ENCODE assay signal across 8 cellular contexts in genomic region chr18:74598350-74599001, GRCh38. TPM values are rescaled to one million over a fixed set of nuclear protein-coding genes. Genes with fewer than 3 reads are reported as not detected.
DNase-seq lines count a peak whose midpoint lies in the region; ATAC-seq and TF ChIP-seq lines count a peak whose summit lies in the region.

No MANE protein-coding gene starts in this region.

- TF ChIP-seq CTCF in epithelial cell of esophagus (IDR thresholded peaks at IDR 0.05; ENCODE audit: insufficient read depth, low read depth, low read length, missing control alignments) = no peak

- peak overlapping the region; percentile 98 for H3K4me3 Mint-ChIP-seq in stimulated activated effector memory CD8-positive, alpha-beta T cell treated with anti-CD3 and anti-CD28 coated beads, Interleukin-12 subunit alpha, Interleukin-12 subunit beta, amount 100 ng/mL, for 72 hours

- peaks cover 52% of the 10 kb centered on the region for H3K36me3 Mint-ChIP-seq in stimulated activated effector memory CD8-positive, alpha-beta T cell treated with anti-CD3 and anti-CD28 coated beads, Interleukin-12 subunit alpha, Interleukin-12 subunit beta, amount 100 ng/mL, for 72 hours

- peaks cover 59% of the 10 kb centered on the region for H3K4me1 Mint-ChIP-seq in stimulated activated effector memory CD8-positive, alpha-beta T cell treated with anti-CD3 and anti-CD28 coated beads, Interleukin-12 subunit alpha, Interleukin-12 subunit beta, amount 100 ng/mL, for 72 hours

- peak; percentile 30 to 47 for DNase-seq in AML-193 (lab: John Stamatoyannopoulos, UW)
- DNase-seq in NCI-H524 (lab: John Stamatoyannopoulos, UW) = peak; percentile 45 to 76
- peak; percentile 36 for DNase-seq in activated CD8-positive, alpha-beta memory T cell treated with anti-CD3 and anti-CD28 coated beads, Interleukin-2, amount 50 U/mL, for 1 hour (ENCODE audit: extremely low read depth)
- DNase-seq in epithelial cell of esophagus (ENCODE audit: low read depth) = peak; percentile 32
- DNase-seq in myocyte (ENCODE audit: low read depth) = peak; percentile 70
- DNase-seq in stimulated activated effector memory CD8-positive, alpha-beta T cell treated with anti-CD3 and anti-CD28 coated beads, Interleukin-12 subunit alpha, Interleukin-12 subunit beta, amount 100 ng/mL, for 72 hours (ENCODE audit: low spot score in 2 of 2) = peak; percentile 54 to 89

- peak overlapping the region; percentile 83 for H3K4me3 ChIP-seq in epithelial cell of esophagus (ENCODE audit: low read length)

- peak overlapping the region; percentile 96 for H3K27ac Mint-ChIP-seq in stimulated activated effector memory CD8-positive, alpha-beta T cell treated with anti-CD3 and anti-CD28 coated beads, Interleukin-12 subunit alpha, Interleukin-12 subunit beta, amount 100 ng/mL, for 72 hours

- peak; percentile 51 for ATAC-seq in GM18873 (IDR thresholded peaks at IDR 0.05; ENCODE audit: low FRiP score, unreplicated experiment)
- ATAC-seq in HG03108 (IDR thresholded peaks at IDR 0.05; ENCODE audit: unreplicated experiment) = peak; percentile 58
- ATAC-seq in stimulated activated effector memory CD8-positive, alpha-beta T cell treated with anti-CD3 and anti-CD28 coated beads, Interleukin-12 subunit alpha, Interleukin-12 subunit beta, amount 100 ng/mL, for 72 hours = peak; percentile 73

- H3K9me3 Mint-ChIP-seq in stimulated activated effector memory CD8-positive, alpha-beta T cell treated with anti-CD3 and anti-CD28 coated beads, Interleukin-12 subunit alpha, Interleukin-12 subunit beta, amount 100 ng/mL, for 72 hours = no peaks in the 10 kb centered on the region

RNA-seq across cellular contexts. Expression of gene ZNF407, which starts 0.8 kb away (rescaled TPM):
- total RNA-seq in myocyte = 7.0 and 7.2 TPM in 2 replicates
- 2.6 TPM for polyA plus RNA-seq in myocyte (2012)

Comparison
In these comparisons a context has a peak if more than half of its experiments do, and no peak if none do; other contexts are left out.
1. Peak in every context shown above with its lines: DNase-seq, ATAC-seq and H3K4me3 ChIP-seq.